In genomic region chr17:76080207-76080933, GRCh38 we compare ENCODE assay signal across 11 cellular contexts. TPM values are rescaled to one million over a fixed set of nuclear protein-coding genes. Genes with fewer than 3 reads are reported as not detected.
A peak's percentile ranks its signal among the peaks of the same experiment; 100 is the strongest.
DNase-seq lines count a peak whose midpoint lies in the region; ATAC-seq, FAIRE-seq and TF ChIP-seq lines count a peak whose summit lies in the region.
"Had no signal": no experiment of that assay in that cellular context is flagged by ENCODE, and none has a peak within 500 bp of the region (broad histone marks: within the 10 kb centered on the region; RNA-seq: fewer than 3 reads in every experiment).

No MANE protein-coding gene starts in this region.

- ATAC-seq in left lobe of liver (peak; percentile 4), GM18867 (IDR thresholded peaks at IDR 0.05; ENCODE audit: unreplicated experiment) (no peak)

- no peak for FAIRE-seq in GM12891 (lab: Jason Lieb, UNC)
- FAIRE-seq: G401.6 had no signal

- no peak for TF ChIP-seq POLR2A in GM12891 (IDR thresholded peaks at IDR 0.05; ENCODE audit: low read depth, low read length)

- DNase-seq in GM12891 (ENCODE audit: insufficient read length, low spot score) = peak; percentile 22
- peak; percentile 40 for DNase-seq in RPMI8226
- DNase-seq in left lobe of liver (ENCODE audit: low spot score) = no peak
- no peak for DNase-seq in NCI-H774 (lab: John Stamatoyannopoulos, UW)
- DNase-seq in NCI-H2196 (lab: John Stamatoyannopoulos, UW; ENCODE audit: unreplicated experiment) = no peak
- DNase-seq: activated naive CD4-positive, alpha-beta T cell; hypothalamus; NK-92 treated with Interleukin-12 subunit alpha and Interleukin-12 subunit beta, amount 100 ng/mL, for 24 hours; ovary had no signal

TF ChIP-seq in GM12891, 5 proteins besides CTCF, POLR2A, EP300 and RAD21:
- TF ChIP-seq POU2F2 (IDR thresholded peaks at IDR 0.05; ENCODE audit: low read depth, low read length) (no peak), PAX5 (IDR thresholded peaks at IDR 0.05; ENCODE audit: insufficient read depth, low read length, severe bottlenecking) (no peak), TAF1 (IDR thresholded peaks at IDR 0.05; ENCODE audit: low read depth, low read length) (no peak), SPI1 (IDR thresholded peaks at IDR 0.05; ENCODE audit: low read depth, low read length) (no peak), POLR2AphosphoS5 (IDR thresholded peaks at IDR 0.05; ENCODE audit: low read depth, low read length) (peak; percentile 54; the same call in 1 of the 2 replicates)

RNA-seq across cellular contexts. Expression of gene ZACN, which starts 1.4 kb away (rescaled TPM):
- 10.4 TPM for polyA plus RNA-seq in GM12891 (2012; ENCODE audit: low read depth, missing spikeins)
- total RNA-seq in left lobe of liver = not detected

RNA-seq across cellular contexts. Expression of gene GALR2, which starts 5.8 kb away (rescaled TPM):
- polyA plus RNA-seq in GM12891 (2012; ENCODE audit: low read depth, missing spikeins) = 0.09 TPM
- total RNA-seq in left lobe of liver = not detected
- polyA plus RNA-seq: ovary had no signal

RNA-seq across cellular contexts. Expression of gene SRP68, which starts 8.1 kb away (rescaled TPM):
- polyA plus RNA-seq in GM12891 (2012; ENCODE audit: low read depth, missing spikeins) = 42.5 TPM
- total RNA-seq in left lobe of liver = 30.8 TPM

RNA-seq across cellular contexts. Expression of gene EXOC7, which starts 23.2 kb away (rescaled TPM):
- polyA plus RNA-seq in GM12891 (2012; ENCODE audit: low read depth, missing spikeins) = 29.6 TPM
- total RNA-seq in left lobe of liver = 51.3 TPM

RNA-seq across cellular contexts. Expression of gene EVPL, which starts 53.3 kb away (rescaled TPM):
- 0.01 TPM for polyA plus RNA-seq in GM12891 (2012; ENCODE audit: low read depth, missing spikeins)
- 0.53 TPM for total RNA-seq in left lobe of liver

Comparison
In these comparisons a context has a peak if more than half of its experiments do, and no peak if none do; other contexts are left out.
1. DNase-seq: peak in GM12891 (single experiment) and RPMI8226 (single experiment); none in left lobe of liver (single experiment), NCI-H774 (single experiment) and NCI-H2196 (single experiment).